ENCODE assay signal across 24 cellular contexts in genomic region chr14:52075371-52075770, GRCh38.
"Had no signal": no experiment of that assay in that cellular context is flagged by ENCODE, and none has a peak within 500 bp of the region (broad histone marks: within the 10 kb centered on the region; RNA-seq: fewer than 3 reads in every experiment).

No MANE protein-coding gene starts in this region.

- H3K9me3 Mint-ChIP-seq: dendritic cell treated with granulocyte-macrophage colony-stimulating factor and Interleukin-4, amounts not matched to agents 40 ng/mL and 50 ng/mL, for 4 days; endodermal cell; natural killer cell; stimulated activated effector memory CD8-positive, alpha-beta T cell treated with anti-CD3 and anti-CD28 coated beads, Interleukin-12 subunit alpha, Interleukin-12 subunit beta, amount 100 ng/mL, for 72 hours had no signal

- H3K27me3 ChIP-seq: colonic mucosa, gastroesophageal sphincter, right atrium auricular region, tibial artery had no signal

- H3K4me1 ChIP-seq: colonic mucosa, lower lobe of right lung, prostate gland had no signal

- H3K9me3 ChIP-seq: colonic mucosa, gastroesophageal sphincter, heart left ventricle, lower lobe of right lung, neutrophil, prostate gland, right atrium auricular region, stomach, tibial artery had no signal

- DNase-seq: colonic mucosa; effector CD8-positive, alpha-beta T cell; endodermal cell; foreskin keratinocyte; heart left ventricle; hippocampal formation; left ventricle myocardium superior; lower lobe of right lung; natural killer cell; stimulated activated CD4-positive, alpha-beta T cell treated with anti-CD3 and anti-CD28 coated beads, Interleukin-2, amount 100 ng/mL, for 24 hours; stimulated activated CD4-positive, alpha-beta T cell treated with anti-CD3 and anti-CD28 coated beads, Interleukin-4, amount 100 ng/mL, for 24 hours; stimulated activated naive CD4-positive, alpha-beta T cell treated with Interleukin-2 at 50 U/mL for 16 hours; stomach; tibial artery had no signal

- H3K27ac ChIP-seq: colonic mucosa, epithelial cell of prostate, foreskin keratinocyte, gastroesophageal sphincter, heart left ventricle, lower lobe of right lung, neutrophil, prostate gland, right atrium auricular region, stomach had no signal

- H3K36me3 Mint-ChIP-seq: natural killer cell; stimulated activated effector memory CD8-positive, alpha-beta T cell treated with anti-CD3 and anti-CD28 coated beads, Interleukin-12 subunit alpha, Interleukin-12 subunit beta, amount 100 ng/mL, for 72 hours; type B pancreatic cell had no signal

- H3K27ac Mint-ChIP-seq: dendritic cell treated with granulocyte-macrophage colony-stimulating factor and Interleukin-4, amounts not matched to agents 40 ng/mL and 50 ng/mL, for 4 days; endodermal cell; natural killer cell; stimulated activated effector memory CD8-positive, alpha-beta T cell treated with anti-CD3 and anti-CD28 coated beads, Interleukin-12 subunit alpha, Interleukin-12 subunit beta, amount 100 ng/mL, for 72 hours; type B pancreatic cell had no signal

- H3K4me3 ChIP-seq: colonic mucosa, gastroesophageal sphincter, heart left ventricle, lower lobe of right lung, prostate gland, right atrium auricular region, stomach, tibial artery had no signal

- H3K4me3 Mint-ChIP-seq: dendritic cell treated with granulocyte-macrophage colony-stimulating factor and Interleukin-4, amounts not matched to agents 40 ng/mL and 50 ng/mL, for 4 days; endodermal cell; natural killer cell; stimulated activated effector memory CD8-positive, alpha-beta T cell treated with anti-CD3 and anti-CD28 coated beads, Interleukin-12 subunit alpha, Interleukin-12 subunit beta, amount 100 ng/mL, for 72 hours; type B pancreatic cell had no signal

- ATAC-seq: esophagus mucosa; foreskin keratinocyte; gastroesophageal sphincter; heart left ventricle; left ventricle myocardium superior; lower lobe of right lung; natural killer cell; sciatic nerve; stimulated activated effector memory CD8-positive, alpha-beta T cell treated with anti-CD3 and anti-CD28 coated beads, Interleukin-12 subunit alpha, Interleukin-12 subunit beta, amount 100 ng/mL, for 72 hours had no signal

- H3K36me3 ChIP-seq: colonic mucosa, gastroesophageal sphincter, heart left ventricle, lower lobe of right lung, neutrophil, prostate gland, right atrium auricular region, stomach, tibial artery had no signal
